Comparison of ENCODE assay signal across 25 cellular contexts in genomic region chr5:173758675-173759074, GRCh38.
"Had no signal": no experiment of that assay in that cellular context is flagged by ENCODE, and none has a peak within 500 bp of the region (broad histone marks: within the 10 kb centered on the region; RNA-seq: fewer than 3 reads in every experiment).

No MANE protein-coding gene starts in this region.

- DNase-seq: activated B cell treated with CpG ODN at 0.5 μM for 24 hours; activated CD4-positive, alpha-beta memory T cell treated with anti-CD3 and anti-CD28 coated beads for 36 hours; activated CD4-positive, alpha-beta T cell treated with anti-CD3 and anti-CD28 coated beads for 4 hours; activated gamma-delta T cell treated with Interleukin-2 at 50 U/mL for 16 hours; activated T-cell treated with anti-CD3 and anti-CD28 coated beads for 4 hours; amniotic stem cell; dermis blood vessel endothelial cell; effector memory CD4-positive, alpha-beta T cell; glutamatergic neuron; hypothalamus; kidney; left ventricle myocardium inferior; mesendoderm; naive thymus-derived CD4-positive, alpha-beta T cell; stimulated activated CD4-positive, alpha-beta T cell treated with anti-CD3 and anti-CD28 coated beads, Interleukin-4, amount 100 ng/mL, for 24 hours; testis; upper lobe of left lung had no signal

- H3K9me3 Mint-ChIP-seq: activated B cell treated with CpG ODN at 0.5 μM for 24 hours; activated CD4-positive, alpha-beta memory T cell treated with anti-CD3 and anti-CD28 coated beads for 36 hours; activated naive CD4-positive, alpha-beta T cell treated with anti-CD3 and anti-CD28 coated beads, Interleukin-2, amount 50 U/mL, for 72 hours; activated T-helper 1 cell treated with anti-CD3 and anti-CD28 coated beads, Interleukin-12 subunit alpha, Interleukin-12 subunit beta, Interleukin-2, Interleukin-4 antibody, amounts not matched to agents 30 ng/mL and 10 ng/mL and 1 ng/mL, durations not matched to agents 14 hours and 24 hours and 36 hours; neural progenitor cell; stimulated activated effector memory CD8-positive, alpha-beta T cell treated with anti-CD3 and anti-CD28 coated beads, Interleukin-12 subunit alpha, Interleukin-12 subunit beta, amount 100 ng/mL, for 72 hours; T-helper 2 cell treated with Interferon-gamma antibody and Interleukin-4, amounts not matched to agents 5 μg/mL and 100 μg/mL, for 36 hours had no signal

- ATAC-seq: activated naive CD4-positive, alpha-beta T cell treated with anti-CD3 and anti-CD28 coated beads, Interleukin-2, amount 50 U/mL, for 72 hours; naive thymus-derived CD4-positive, alpha-beta T cell; sciatic nerve; stimulated activated effector memory CD8-positive, alpha-beta T cell treated with anti-CD3 and anti-CD28 coated beads, Interleukin-12 subunit alpha, Interleukin-12 subunit beta, amount 100 ng/mL, for 72 hours had no signal

- H3K4me3 ChIP-seq: cardiac muscle cell, esophagus muscularis mucosa, left ventricle myocardium inferior, neural progenitor cell, testis, upper lobe of left lung had no signal

- H3K27me3 ChIP-seq: cardiac muscle cell, esophagus muscularis mucosa, neural progenitor cell, testis, upper lobe of left lung had no signal

- H3K36me3 ChIP-seq: cardiac muscle cell, esophagus muscularis mucosa, left ventricle myocardium inferior, neural progenitor cell, upper lobe of left lung had no signal

- H3K4me1 ChIP-seq: testis had no signal

- H3K27ac ChIP-seq: cardiac muscle cell, esophagus muscularis mucosa, neural progenitor cell, testis had no signal

- H3K27ac Mint-ChIP-seq: activated B cell treated with CpG ODN at 0.5 μM for 24 hours; activated CD4-positive, alpha-beta memory T cell treated with anti-CD3 and anti-CD28 coated beads for 36 hours; activated naive CD4-positive, alpha-beta T cell treated with anti-CD3 and anti-CD28 coated beads, Interleukin-2, amount 50 U/mL, for 72 hours; activated T-helper 1 cell treated with anti-CD3 and anti-CD28 coated beads, Interleukin-12 subunit alpha, Interleukin-12 subunit beta, Interleukin-2, Interleukin-4 antibody, amounts not matched to agents 30 ng/mL and 10 ng/mL and 1 ng/mL, durations not matched to agents 14 hours and 24 hours and 36 hours; naive thymus-derived CD4-positive, alpha-beta T cell; neural progenitor cell; stimulated activated effector memory CD8-positive, alpha-beta T cell treated with anti-CD3 and anti-CD28 coated beads, Interleukin-12 subunit alpha, Interleukin-12 subunit beta, amount 100 ng/mL, for 72 hours; T-helper 2 cell treated with Interferon-gamma antibody and Interleukin-4, amounts not matched to agents 5 μg/mL and 100 μg/mL, for 36 hours had no signal

- H3K9ac ChIP-seq: neural progenitor cell had no signal

- H2AFZ ChIP-seq: neural progenitor cell had no signal

- H3K9me3 ChIP-seq: esophagus muscularis mucosa, left ventricle myocardium inferior, testis, upper lobe of left lung had no signal

- H3K4me3 Mint-ChIP-seq: activated B cell treated with CpG ODN at 0.5 μM for 24 hours; activated CD4-positive, alpha-beta memory T cell treated with anti-CD3 and anti-CD28 coated beads for 36 hours; activated T-helper 1 cell treated with anti-CD3 and anti-CD28 coated beads, Interleukin-12 subunit alpha, Interleukin-12 subunit beta, Interleukin-2, Interleukin-4 antibody, amounts not matched to agents 30 ng/mL and 10 ng/mL and 1 ng/mL, durations not matched to agents 14 hours and 24 hours and 36 hours; naive thymus-derived CD4-positive, alpha-beta T cell; neural progenitor cell; stimulated activated effector memory CD8-positive, alpha-beta T cell treated with anti-CD3 and anti-CD28 coated beads, Interleukin-12 subunit alpha, Interleukin-12 subunit beta, amount 100 ng/mL, for 72 hours; T-helper 2 cell treated with Interferon-gamma antibody and Interleukin-4, amounts not matched to agents 5 μg/mL and 100 μg/mL, for 36 hours had no signal

- H3K4me1 Mint-ChIP-seq: naive thymus-derived CD4-positive, alpha-beta T cell; stimulated activated effector memory CD8-positive, alpha-beta T cell treated with anti-CD3 and anti-CD28 coated beads, Interleukin-12 subunit alpha, Interleukin-12 subunit beta, amount 100 ng/mL, for 72 hours had no signal

- H3K36me3 Mint-ChIP-seq: activated CD4-positive, alpha-beta memory T cell treated with anti-CD3 and anti-CD28 coated beads for 36 hours; activated naive CD4-positive, alpha-beta T cell treated with anti-CD3 and anti-CD28 coated beads, Interleukin-2, amount 50 U/mL, for 72 hours; naive thymus-derived CD4-positive, alpha-beta T cell; neural progenitor cell; stimulated activated effector memory CD8-positive, alpha-beta T cell treated with anti-CD3 and anti-CD28 coated beads, Interleukin-12 subunit alpha, Interleukin-12 subunit beta, amount 100 ng/mL, for 72 hours had no signal
